ENCODE assay signal across 8 cellular contexts in genomic region chr3:169812844-169813677, GRCh38. TPM values are rescaled to one million over a fixed set of nuclear protein-coding genes. Genes with fewer than 3 reads are reported as not detected.
A peak's percentile ranks its signal among the peaks of the same experiment; 100 is the strongest.
DNase-seq lines count a peak whose midpoint lies in the region; ATAC-seq and TF ChIP-seq lines count a peak whose summit lies in the region.

TSS of gene LRRC34 (minus strand) at chr3:169812904. CDS start at chr3:169812548, 356 bp downstream.
TSS of gene LRRIQ4 (plus strand) at chr3:169812870. CDS start at chr3:169821922, 9,052 bp downstream.

- H3K27me3 ChIP-seq in A673 (replicated peaks; ENCODE audit: insufficient read depth, low read depth, low read length, poor library complexity) = no peaks in the 10 kb centered on the region

- H3K27me3 Mint-ChIP-seq in activated CD8-positive, alpha-beta T cell treated with anti-CD3 and anti-CD28 coated beads for 36 hours = peaks cover under 1% of the 10 kb centered on the region

- no TSS peak for BruUV-seq in A673 (replicated peaks; lab: Mats Ljungman, UMichigan)

- H3K36me3 Mint-ChIP-seq in activated CD8-positive, alpha-beta T cell treated with anti-CD3 and anti-CD28 coated beads for 36 hours (ENCODE audit: low read depth) = peaks cover 8% of the 10 kb centered on the region

- H3K36me3 ChIP-seq in A673 (ENCODE audit: insufficient read depth, low read length, poor library complexity, severe bottlenecking) = no peaks in the 10 kb centered on the region

- peaks cover 5% of the 10 kb centered on the region for H3K4me1 ChIP-seq in A673 (ENCODE audit: insufficient read depth, low read length, poor library complexity, severe bottlenecking)

- peak within 1 kb of the TSS; percentile 92 for H3K27ac Mint-ChIP-seq in activated CD8-positive, alpha-beta T cell treated with anti-CD3 and anti-CD28 coated beads for 36 hours

- CTCF ChIA-PET in A673 (lab: Charles Lee) = no interaction called here
- CTCF ChIA-PET in activated CD8-positive, alpha-beta T cell treated with anti-CD3 and anti-CD28 coated beads for 36 hours (lab: Charles Lee) = interaction anchor here (0.8 to 3.2 kb wide), 3 partner anchors 36 to 50 kb away, joined by 3 to 17 read pairs (median 3); partner anchors contain the start of gene MYNN

- H3K4me3 Mint-ChIP-seq in activated CD8-positive, alpha-beta T cell treated with anti-CD3 and anti-CD28 coated beads for 36 hours = peak within 1 kb of the TSS; percentile 81

- H3K4me1 Mint-ChIP-seq in activated CD8-positive, alpha-beta T cell treated with anti-CD3 and anti-CD28 coated beads for 36 hours (ENCODE audit: low read depth) = peaks cover 24% of the 10 kb centered on the region

- POLR2A ChIA-PET in A673 (lab: Charles Lee; ENCODE audit: low non-redundant PET) = no interaction called here
- POLR2A ChIA-PET in activated CD8-positive, alpha-beta T cell treated with anti-CD3 and anti-CD28 coated beads for 36 hours (lab: Charles Lee) = interaction anchor here (0.6 to 2.5 kb wide), 9 partner anchors 27 to 243 kb away, joined by 3 to 13 read pairs (median 3); partner anchors contain the start of genes ACTRT3, MYNN and SEC62

- intact Hi-C loops in A673 (cut with micrococcal nuclease; ENCODE audit: unreplicated experiment) = no loop called here
- intact Hi-C loops in activated CD8-positive, alpha-beta T cell treated with anti-CD3 and anti-CD28 coated beads for 36 hours (cut with micrococcal nuclease) = loop anchor here (2.0 to 5.0 kb wide), 2 partner anchors 40 to 154 kb away; partner anchors contain the start of genes MYNN and SEC62

- H3K4me3 ChIP-seq in A673 (ENCODE audit: low read depth, low read length, poor library complexity, severe bottlenecking) (peak within 1 kb of the TSS; percentile 72), epithelial cell of proximal tubule (ENCODE audit: low read depth, low read length) (peak within 1 kb of the TSS; percentile 66)

- H3K27ac ChIP-seq in A673 (ENCODE audit: low read depth, low read length, poor library complexity, severe bottlenecking) = peak within 1 kb of the TSS; percentile 85

- ATAC-seq in GM18873 (IDR thresholded peaks at IDR 0.05; ENCODE audit: low FRiP score, unreplicated experiment) (peak; percentile 54), HG03196 (IDR thresholded peaks at IDR 0.05; ENCODE audit: unreplicated experiment) (peak; percentile 68)
- peak; percentile 66 for ATAC-seq in activated CD8-positive, alpha-beta T cell treated with anti-CD3 and anti-CD28 coated beads for 36 hours

- TF ChIP-seq CTCF in A673 (conservative IDR thresholded peaks at IDR 0.05; ENCODE audit: low read depth, low read length) = no peak
- no peak for TF ChIP-seq CTCF in activated CD8-positive, alpha-beta T cell treated with anti-CD3 and anti-CD28 coated beads for 36 hours (IDR thresholded peaks at IDR 0.05)
- TF ChIP-seq CTCF in epithelial cell of proximal tubule (conservative IDR thresholded peaks at IDR 0.05; ENCODE audit: low read depth, low read length) = no peak

- DNase-seq in A673 (ENCODE audit: low spot score) = peak; percentile 91
- DNase-seq in NCI-H526 treated with DMSO at 0.1 percent for 48 hours (lab: John Stamatoyannopoulos, UW) = peak; percentile 72
- DNase-seq in activated CD8-positive, alpha-beta T cell treated with anti-CD3 and anti-CD28 coated beads for 36 hours = peak; percentile 93
- DNase-seq in epithelial cell of proximal tubule (ENCODE audit: low read depth) = no peak
- peak; percentile 59 for DNase-seq in mucosa of gallbladder (ENCODE audit: low spot score)
- DNase-seq in stimulated activated CD8-positive, alpha-beta memory T cell treated with anti-CD3 and anti-CD28 coated beads, Interleukin-4, amount 100 ng/mL, for 48 hours = peak; percentile 86

- H3K9me3 ChIP-seq in A673 (ENCODE audit: low read depth, low read length, poor library complexity, severe bottlenecking) = no peaks in the 10 kb centered on the region

- peaks cover 16% of the 10 kb centered on the region for H3K9me3 Mint-ChIP-seq in activated CD8-positive, alpha-beta T cell treated with anti-CD3 and anti-CD28 coated beads for 36 hours

RNA-seq across cellular contexts. Expression of gene LRRC34, which starts in this region (rescaled TPM):
- total RNA-seq in A673 (2021) (9.4 and 9.7 TPM in 2 replicates), epithelial cell of proximal tubule (9.8 and 17.1 TPM in 2 replicates), mucosa of gallbladder (2.3 TPM)
- 1 to 10 TPM; 6.6 to 6.8 TPM for total RNA-seq in activated CD8-positive, alpha-beta T cell treated with anti-CD3 and anti-CD28 coated beads for 36 hours

RNA-seq across cellular contexts. Expression of gene LRRIQ4, which starts in this region (rescaled TPM):
- total RNA-seq in A673 (2021) = 0.15 and 0.17 TPM in 2 replicates
- under 1 TPM in 1 of 2 experiments, not detected in 1; 0.18 TPM for total RNA-seq in activated CD8-positive, alpha-beta T cell treated with anti-CD3 and anti-CD28 coated beads for 36 hours
- total RNA-seq in epithelial cell of proximal tubule = 0.07 TPM in 1 of 2 replicates, not detected in the other
- total RNA-seq in mucosa of gallbladder = not detected
